ENCODE assay signal across 22 cellular contexts in the genomic region with DNA sequence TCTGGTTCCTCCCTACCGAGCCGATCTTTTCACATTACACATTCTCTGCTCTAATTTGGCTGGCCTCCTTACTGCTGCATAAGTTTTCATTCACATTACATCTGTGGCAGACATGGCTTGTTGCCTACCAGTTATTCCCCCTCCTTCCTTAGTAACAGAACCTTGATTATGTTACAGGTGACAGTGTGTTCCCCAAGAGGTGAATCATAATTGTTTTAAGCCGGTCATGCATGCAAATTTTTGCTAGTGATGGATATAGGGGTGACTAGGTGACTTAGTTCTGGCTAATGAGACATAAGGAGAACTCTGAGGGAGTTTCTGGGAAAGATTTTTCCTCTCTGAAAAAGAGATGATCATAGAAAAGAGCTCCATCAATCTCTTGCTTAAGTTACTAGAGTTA.
"Had no signal": no experiment of that assay in that cellular context is flagged by ENCODE, and none has a peak within 500 bp of the region (broad histone marks: within the 10 kb centered on the region; RNA-seq: fewer than 3 reads in every experiment).

No MANE protein-coding gene starts in this region.

- DNase-seq: colonic mucosa; dermis blood vessel endothelial cell; erythroblast; heart right ventricle; hypothalamus; islet precursor cell; left colon; naive thymus-derived CD4-positive, alpha-beta T cell; nephron progenitor cell; retina; right lobe of liver; stimulated activated CD4-positive, alpha-beta T cell treated with anti-CD3 and anti-CD28 coated beads, Interleukin-4, amount 100 ng/mL, for 1 hour; stimulated activated CD8-positive, alpha-beta memory T cell treated with anti-CD3 and anti-CD28 coated beads, Interleukin-4, amount 100 ng/mL, for 48 hours; stimulated activated naive CD8-positive, alpha-beta T cell treated with anti-CD3 and anti-CD28 coated beads, Interleukin-15, Interleukin-2, amounts not matched to agents 100 U/mL and 50 U/mL, for 24 hours; thyroid gland had no signal

- H3K27me3 Mint-ChIP-seq: naive thymus-derived CD4-positive, alpha-beta T cell; type B pancreatic cell had no signal

- H3K27ac Mint-ChIP-seq: naive thymus-derived CD4-positive, alpha-beta T cell; nephron progenitor cell; stimulated activated effector memory CD8-positive, alpha-beta T cell treated with anti-CD3 and anti-CD28 coated beads, Interleukin-12 subunit alpha, Interleukin-12 subunit beta, amount 100 ng/mL, for 72 hours; type B pancreatic cell had no signal

- H3K27ac ChIP-seq: colonic mucosa, heart right ventricle, parathyroid adenoma, prostate gland, right lobe of liver, suprapubic skin, thyroid gland had no signal

- ATAC-seq: heart right ventricle; left colon; naive thymus-derived CD4-positive, alpha-beta T cell; stimulated activated effector memory CD8-positive, alpha-beta T cell treated with anti-CD3 and anti-CD28 coated beads, Interleukin-12 subunit alpha, Interleukin-12 subunit beta, amount 100 ng/mL, for 72 hours; stimulated activated naive CD8-positive, alpha-beta T cell treated with anti-CD3 and anti-CD28 coated beads, Interleukin-15, Interleukin-2, amounts not matched to agents 100 U/mL and 50 U/mL, for 24 hours had no signal

- H3K9me3 ChIP-seq: colonic mucosa, heart right ventricle, prostate gland, right lobe of liver, suprapubic skin, thyroid gland had no signal

- H3K4me3 ChIP-seq: colonic mucosa, heart right ventricle, prostate gland, right lobe of liver, suprapubic skin, thyroid gland had no signal

- H3K36me3 Mint-ChIP-seq: naive thymus-derived CD4-positive, alpha-beta T cell; stimulated activated effector memory CD8-positive, alpha-beta T cell treated with anti-CD3 and anti-CD28 coated beads, Interleukin-12 subunit alpha, Interleukin-12 subunit beta, amount 100 ng/mL, for 72 hours; type B pancreatic cell had no signal

- H3K4me1 Mint-ChIP-seq: nephron progenitor cell; stimulated activated effector memory CD8-positive, alpha-beta T cell treated with anti-CD3 and anti-CD28 coated beads, Interleukin-12 subunit alpha, Interleukin-12 subunit beta, amount 100 ng/mL, for 72 hours had no signal

- H3K36me3 ChIP-seq: colonic mucosa, heart right ventricle, prostate gland, right lobe of liver, suprapubic skin, thyroid gland had no signal

- H3K4me1 ChIP-seq: colonic mucosa, heart right ventricle, parathyroid adenoma, prostate gland, right lobe of liver, suprapubic skin, thyroid gland had no signal

- H3K27me3 ChIP-seq: colonic mucosa, right lobe of liver, suprapubic skin, thyroid gland had no signal

- H3K9me3 Mint-ChIP-seq: naive thymus-derived CD4-positive, alpha-beta T cell; stimulated activated effector memory CD8-positive, alpha-beta T cell treated with anti-CD3 and anti-CD28 coated beads, Interleukin-12 subunit alpha, Interleukin-12 subunit beta, amount 100 ng/mL, for 72 hours; type B pancreatic cell had no signal

- H3K4me3 Mint-ChIP-seq: naive thymus-derived CD4-positive, alpha-beta T cell; nephron progenitor cell; stimulated activated effector memory CD8-positive, alpha-beta T cell treated with anti-CD3 and anti-CD28 coated beads, Interleukin-12 subunit alpha, Interleukin-12 subunit beta, amount 100 ng/mL, for 72 hours; type B pancreatic cell had no signal

- H3K79me2 ChIP-seq: parathyroid adenoma had no signal

- H2AFZ ChIP-seq: parathyroid adenoma had no signal

- H3K9ac ChIP-seq: parathyroid adenoma had no signal

- FAIRE-seq: frontal cortex, urothelium cell line had no signal
